Comparison of ENCODE assay signal across 40 cellular contexts in the genomic region with DNA sequence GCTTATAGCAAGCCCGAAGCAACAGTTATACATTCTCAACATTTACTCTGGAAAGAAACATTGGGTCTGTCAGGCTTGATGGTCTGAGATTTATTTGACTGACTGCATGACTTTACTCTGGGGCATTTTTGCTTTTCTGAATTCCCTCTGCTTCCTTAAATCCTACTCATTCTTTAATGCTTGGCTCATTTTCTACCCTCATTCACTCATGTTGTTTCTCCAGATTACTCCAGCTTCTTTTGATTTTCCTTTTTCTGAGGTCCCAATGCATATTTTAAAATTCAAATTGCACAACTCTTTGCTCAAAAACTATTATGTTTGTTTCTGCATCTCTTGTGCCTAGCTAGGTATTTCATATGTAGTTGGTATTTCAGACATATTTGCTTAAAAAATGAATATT.
"Had no signal": no experiment of that assay in that cellular context is flagged by ENCODE, and none has a peak within 500 bp of the region (broad histone marks: within the 10 kb centered on the region; RNA-seq: fewer than 3 reads in every experiment).

No MANE protein-coding gene starts in this region.

- H3K4me3 Mint-ChIP-seq: activated naive CD4-positive, alpha-beta T cell treated with anti-CD3 and anti-CD28 coated beads for 36 hours; activated naive CD4-positive, alpha-beta T cell treated with anti-CD3 and anti-CD28 coated beads, Interleukin-2, amount 10 ng/mL, durations not matched to agents 7 days and 5 days; activated naive CD4-positive, alpha-beta T cell treated with anti-CD3 and anti-CD28 coated beads, Interleukin-2, amount 50 U/mL, for 24 hours; activated naive CD8-positive, alpha-beta T cell; activated naive CD8-positive, alpha-beta T cell treated with anti-CD3 and anti-CD28 coated beads for 36 hours; activated naive CD8-positive, alpha-beta T cell treated with anti-CD3 and anti-CD28 coated beads, Interleukin-2, amount 10 ng/mL, durations not matched to agents 7 days and 5 days; activated naive CD8-positive, alpha-beta T cell treated with anti-CD3 and anti-CD28 coated beads, Interleukin-2, amount 50 U/mL, for 24 hours; activated T-cell treated with anti-CD3 and anti-CD28 coated beads, Interleukin-2, amount 50 U/mL, for 24 hours; activated T-cell treated with anti-CD3 and anti-CD28 coated beads, Interleukin-2, amount 50 U/mL, for 4 hours; activated T-cell treated with anti-CD3 and anti-CD28 coated beads, Interleukin-2, amount 50 U/mL, for 72 hours; activated T-helper 1 cell treated with anti-CD3 and anti-CD28 coated beads, Interleukin-12 subunit alpha, Interleukin-12 subunit beta, Interleukin-2, Interleukin-4 antibody, amounts not matched to agents 30 ng/mL and 10 ng/mL and 1 ng/mL, durations not matched to agents 14 hours and 24 hours and 36 hours; activated T-helper 17 cell treated with anti-CD3 and anti-CD28 coated beads, Interleukin-2, amount 50 U/mL, for 72 hours; brain; central memory CD8-positive, alpha-beta T cell had no signal

- H3K27me3 Mint-ChIP-seq: activated naive CD4-positive, alpha-beta T cell treated with anti-CD3 and anti-CD28 coated beads, Interleukin-2, amount 10 ng/mL, durations not matched to agents 7 days and 5 days; activated naive CD4-positive, alpha-beta T cell treated with anti-CD3 and anti-CD28 coated beads, Interleukin-2, amount 50 U/mL, for 24 hours; activated naive CD8-positive, alpha-beta T cell; activated naive CD8-positive, alpha-beta T cell treated with anti-CD3 and anti-CD28 coated beads for 36 hours; activated naive CD8-positive, alpha-beta T cell treated with anti-CD3 and anti-CD28 coated beads, Interleukin-2, amount 10 ng/mL, durations not matched to agents 7 days and 5 days; activated naive CD8-positive, alpha-beta T cell treated with anti-CD3 and anti-CD28 coated beads, Interleukin-2, amount 50 U/mL, for 24 hours; activated T-cell treated with anti-CD3 and anti-CD28 coated beads, Interleukin-2, amount 50 U/mL, for 24 hours; activated T-helper 17 cell treated with anti-CD3 and anti-CD28 coated beads, Interleukin-2, amount 50 U/mL, for 72 hours; brain; central memory CD8-positive, alpha-beta T cell had no signal

- DNase-seq: activated effector memory CD4-positive, alpha-beta T cell treated with anti-CD3 and anti-CD28 coated beads, Interleukin-2, amount 50 U/mL, for 16 hours; activated effector memory CD4-positive, alpha-beta T cell treated with Interleukin-2 at 50 U/mL for 16 hours; activated gamma-delta T cell; activated gamma-delta T cell treated with Interleukin-2 at 50 U/mL for 16 hours; activated naive CD4-positive, alpha-beta T cell; activated naive CD4-positive, alpha-beta T cell treated with anti-CD3 and anti-CD28 coated beads for 36 hours; activated naive CD4-positive, alpha-beta T cell treated with anti-CD3 and anti-CD28 coated beads, Interleukin-2, amount 10 ng/mL, durations not matched to agents 7 days and 5 days; activated naive CD4-positive, alpha-beta T cell treated with anti-CD3 and anti-CD28 coated beads, Interleukin-2, amount 50 U/mL, for 16 hours; activated naive CD4-positive, alpha-beta T cell treated with Interleukin-2 at 50 U/mL for 16 hours; activated naive CD8-positive, alpha-beta T cell treated with anti-CD3 and anti-CD28 coated beads for 36 hours; activated naive CD8-positive, alpha-beta T cell treated with anti-CD3 and anti-CD28 coated beads, Interleukin-2, amount 10 ng/mL, durations not matched to agents 7 days and 5 days; activated naive CD8-positive, alpha-beta T cell treated with anti-CD3 and anti-CD28 coated beads, Interleukin-2, amount 50 U/mL, for 24 hours; activated T-cell treated with anti-CD3 and anti-CD28 coated beads for 4 hours; activated T-cell treated with anti-CD3 and anti-CD28 coated beads, Interleukin-2, amount 50 U/mL, for 1 hour; activated T-cell treated with anti-CD3 and anti-CD28 coated beads, Interleukin-2, amount 50 U/mL, for 24 hours; activated T-cell treated with anti-CD3 and anti-CD28 coated beads, Interleukin-2, amount 50 U/mL, for 4 hours; activated T-cell treated with anti-CD3 and anti-CD28 coated beads, Interleukin-2, amount 50 U/mL, for 48 hours; activated T-cell treated with anti-CD3 and anti-CD28 coated beads, Interleukin-2, amount 50 U/mL, for 72 hours; adrenal gland; amniotic stem cell; amygdala; anterior cingulate cortex; body of pancreas; brain microvascular endothelial cell; caudate nucleus; central memory CD4-positive, alpha-beta T cell; cerebellar nuclear complex had no signal

- FAIRE-seq: astrocyte, bronchial epithelial cell had no signal

- H3K27ac ChIP-seq: adrenal gland, ascending aorta, body of pancreas, brain microvascular endothelial cell, breast epithelium, cardiac muscle cell had no signal

- H3K27ac Mint-ChIP-seq: activated naive CD4-positive, alpha-beta T cell treated with anti-CD3 and anti-CD28 coated beads for 36 hours; activated naive CD4-positive, alpha-beta T cell treated with anti-CD3 and anti-CD28 coated beads, Interleukin-2, amount 10 ng/mL, durations not matched to agents 7 days and 5 days; activated naive CD4-positive, alpha-beta T cell treated with anti-CD3 and anti-CD28 coated beads, Interleukin-2, amount 50 U/mL, for 24 hours; activated naive CD4-positive, alpha-beta T cell treated with anti-CD3 and anti-CD28 coated beads, Interleukin-2, amount 50 U/mL, for 72 hours; activated naive CD8-positive, alpha-beta T cell; activated naive CD8-positive, alpha-beta T cell treated with anti-CD3 and anti-CD28 coated beads for 36 hours; activated naive CD8-positive, alpha-beta T cell treated with anti-CD3 and anti-CD28 coated beads, Interleukin-2, amount 10 ng/mL, durations not matched to agents 7 days and 5 days; activated naive CD8-positive, alpha-beta T cell treated with anti-CD3 and anti-CD28 coated beads, Interleukin-2, amount 50 U/mL, for 24 hours; activated T-cell treated with anti-CD3 and anti-CD28 coated beads, Interleukin-2, amount 50 U/mL, for 24 hours; activated T-cell treated with anti-CD3 and anti-CD28 coated beads, Interleukin-2, amount 50 U/mL, for 72 hours; activated T-helper 1 cell treated with anti-CD3 and anti-CD28 coated beads, Interleukin-12 subunit alpha, Interleukin-12 subunit beta, Interleukin-2, Interleukin-4 antibody, amounts not matched to agents 30 ng/mL and 10 ng/mL and 1 ng/mL, durations not matched to agents 14 hours and 24 hours and 36 hours; activated T-helper 17 cell treated with anti-CD3 and anti-CD28 coated beads, Interleukin-2, amount 50 U/mL, for 72 hours; activated T-helper 2 cell treated with anti-CD3 and anti-CD28 coated beads, Interferon-gamma antibody, Interleukin-2, Interleukin-4, amounts not matched to agents 10 μg/mL and 5 μg/mL and 100 μg/mL, durations not matched to agents 14 hours and 24 hours and 36 hours; brain had no signal

- H3K4me3 ChIP-seq: adrenal gland, ascending aorta, body of pancreas, breast epithelium, cardiac muscle cell had no signal

- H3K36me3 Mint-ChIP-seq: activated naive CD4-positive, alpha-beta T cell treated with anti-CD3 and anti-CD28 coated beads, Interleukin-2, amount 10 ng/mL, durations not matched to agents 7 days and 5 days; activated naive CD4-positive, alpha-beta T cell treated with anti-CD3 and anti-CD28 coated beads, Interleukin-2, amount 50 U/mL, for 24 hours; activated naive CD4-positive, alpha-beta T cell treated with anti-CD3 and anti-CD28 coated beads, Interleukin-2, amount 50 U/mL, for 72 hours; activated naive CD8-positive, alpha-beta T cell; activated naive CD8-positive, alpha-beta T cell treated with anti-CD3 and anti-CD28 coated beads for 36 hours; activated naive CD8-positive, alpha-beta T cell treated with anti-CD3 and anti-CD28 coated beads, Interleukin-2, amount 10 ng/mL, durations not matched to agents 7 days and 5 days; brain had no signal

- H3K9me3 ChIP-seq: adrenal gland, ascending aorta, body of pancreas, breast epithelium had no signal

- H3K4me1 ChIP-seq: adrenal gland, ascending aorta, body of pancreas, breast epithelium had no signal

- H3K27me3 ChIP-seq: adrenal gland, ascending aorta, body of pancreas, brain microvascular endothelial cell, breast epithelium, cardiac muscle cell had no signal

- H3K36me3 ChIP-seq: adrenal gland, ascending aorta, brain microvascular endothelial cell, breast epithelium, cardiac muscle cell had no signal

- H3K4me1 Mint-ChIP-seq: activated naive CD4-positive, alpha-beta T cell treated with anti-CD3 and anti-CD28 coated beads, Interleukin-2, amount 10 ng/mL, durations not matched to agents 7 days and 5 days; activated naive CD4-positive, alpha-beta T cell treated with anti-CD3 and anti-CD28 coated beads, Interleukin-2, amount 50 U/mL, for 24 hours; activated naive CD8-positive, alpha-beta T cell treated with anti-CD3 and anti-CD28 coated beads for 36 hours; activated naive CD8-positive, alpha-beta T cell treated with anti-CD3 and anti-CD28 coated beads, Interleukin-2, amount 10 ng/mL, durations not matched to agents 7 days and 5 days; activated naive CD8-positive, alpha-beta T cell treated with anti-CD3 and anti-CD28 coated beads, Interleukin-2, amount 50 U/mL, for 24 hours; activated T-helper 17 cell treated with anti-CD3 and anti-CD28 coated beads, Interleukin-2, amount 50 U/mL, for 72 hours; brain; central memory CD8-positive, alpha-beta T cell had no signal

- ATAC-seq: activated naive CD4-positive, alpha-beta T cell treated with anti-CD3 and anti-CD28 coated beads, Interleukin-2, amount 50 U/mL, for 72 hours; activated naive CD8-positive, alpha-beta T cell treated with anti-CD3 and anti-CD28 coated beads, Interleukin-2, amount 50 U/mL, for 24 hours; activated T-cell treated with anti-CD3 and anti-CD28 coated beads, Interleukin-2, amount 50 U/mL, for 4 hours; activated T-cell treated with anti-CD3 and anti-CD28 coated beads, Interleukin-2, amount 50 U/mL, for 72 hours; activated T-helper 17 cell treated with anti-CD3 and anti-CD28 coated beads, Interleukin-2, amount 50 U/mL, for 72 hours; body of pancreas had no signal
